In the genomic region with DNA sequence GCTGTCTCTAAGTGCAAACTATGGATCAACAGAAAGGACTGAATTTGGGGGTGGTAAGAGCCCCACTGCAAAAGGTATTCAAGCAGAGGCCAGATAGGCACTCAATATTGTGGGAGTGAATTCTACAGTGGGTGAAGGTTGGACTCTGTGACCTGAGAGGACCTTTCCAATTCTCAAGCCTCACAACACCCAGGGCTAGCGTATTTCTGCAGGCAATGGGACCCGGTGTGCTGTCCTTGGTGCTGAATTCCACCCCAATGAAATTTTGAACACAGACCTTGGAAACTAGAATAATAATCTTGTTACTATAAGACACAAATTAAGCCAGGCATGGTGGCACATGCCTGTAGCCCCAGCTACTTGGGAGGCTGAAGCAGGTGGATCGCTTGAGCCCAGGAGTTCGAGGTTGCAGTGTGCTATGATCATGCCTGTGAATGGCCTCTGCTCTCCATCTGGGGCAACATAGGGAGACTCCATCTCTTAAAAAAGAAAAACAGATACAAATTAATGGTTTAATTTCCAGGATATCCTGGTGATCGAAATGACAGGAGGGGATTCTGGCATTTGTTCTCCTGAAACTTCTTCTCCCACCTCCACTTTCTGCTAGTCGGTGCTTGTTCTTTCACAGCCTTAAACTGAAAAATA, we compare ENCODE assay signal across 11 cellular contexts.
DNase-seq lines count a peak whose midpoint lies in the region; ATAC-seq, FAIRE-seq and TF ChIP-seq lines count a peak whose summit lies in the region.
"Had no signal": no experiment of that assay in that cellular context is flagged by ENCODE, and none has a peak within 500 bp of the region (broad histone marks: within the 10 kb centered on the region; RNA-seq: fewer than 3 reads in every experiment).

No MANE protein-coding gene starts in this region.

- no peaks in the 10 kb centered on the region for H3K36me3 Mint-ChIP-seq in activated CD8-positive, alpha-beta T cell treated with anti-CD3 and anti-CD28 coated beads, Interleukin-2, amount 10 ng/mL, durations not matched to agents 7 days and 5 days (ENCODE audit: low read depth)
- no peaks in the 10 kb centered on the region for H3K36me3 Mint-ChIP-seq in natural killer cell
- H3K36me3 Mint-ChIP-seq: activated naive CD8-positive, alpha-beta T cell treated with anti-CD3 and anti-CD28 coated beads, Interleukin-2, amount 10 ng/mL, durations not matched to agents 7 days and 5 days had no signal

- no peaks in the 10 kb centered on the region for H3K9me3 Mint-ChIP-seq in activated CD8-positive, alpha-beta T cell treated with anti-CD3 and anti-CD28 coated beads, Interleukin-2, amount 10 ng/mL, durations not matched to agents 7 days and 5 days (ENCODE audit: insufficient read depth)
- no peaks in the 10 kb centered on the region for H3K9me3 Mint-ChIP-seq in natural killer cell
- H3K9me3 Mint-ChIP-seq: activated naive CD8-positive, alpha-beta T cell treated with anti-CD3 and anti-CD28 coated beads, Interleukin-2, amount 10 ng/mL, durations not matched to agents 7 days and 5 days had no signal

- no peaks in the 10 kb centered on the region for H3K79me2 ChIP-seq in DND-41 (ENCODE audit: insufficient read depth, low read length)

- H3K4me1 Mint-ChIP-seq in activated CD8-positive, alpha-beta T cell treated with anti-CD3 and anti-CD28 coated beads, Interleukin-2, amount 10 ng/mL, durations not matched to agents 7 days and 5 days (ENCODE audit: low read depth), result no peaks in the 10 kb centered on the region
- H3K4me1 Mint-ChIP-seq in natural killer cell, result no peaks in the 10 kb centered on the region

- H3K27me3 ChIP-seq in DND-41 (ENCODE audit: insufficient read depth, low read length, poor library complexity), result no peaks in the 10 kb centered on the region
- H3K27me3 ChIP-seq: right lobe of liver had no signal

- H3K4me3 Mint-ChIP-seq in activated CD8-positive, alpha-beta T cell treated with anti-CD3 and anti-CD28 coated beads, Interleukin-2, amount 10 ng/mL, durations not matched to agents 7 days and 5 days, result no peak overlapping the region
- H3K4me3 Mint-ChIP-seq in natural killer cell, result no peak overlapping the region
- H3K4me3 Mint-ChIP-seq: activated naive CD8-positive, alpha-beta T cell treated with anti-CD3 and anti-CD28 coated beads, Interleukin-2, amount 10 ng/mL, durations not matched to agents 7 days and 5 days had no signal

- no peak overlapping the region for H3K4me2 ChIP-seq in DND-41 (ENCODE audit: insufficient read depth, low read length)

- no peaks in the 10 kb centered on the region for H3K36me3 ChIP-seq in DND-41 (ENCODE audit: insufficient read depth, low read length)
- H3K36me3 ChIP-seq: right lobe of liver had no signal

- H3K27ac ChIP-seq in DND-41 (ENCODE audit: low read length), result no peak overlapping the region
- H3K27ac ChIP-seq: right lobe of liver had no signal

- intact Hi-C loops in natural killer cell (cut with micrococcal nuclease), result no loop called here

- DNase-seq in DND-41 (peak; percentile 45), HTR-8/SVneo (ENCODE audit: insufficient read length, low spot score) (peak; percentile 69), islet precursor cell (peak; percentile 72), natural killer cell (no peak)
- peak; percentile 56 for DNase-seq in activated CD8-positive, alpha-beta T cell treated with anti-CD3 and anti-CD28 coated beads, Interleukin-2, amount 10 ng/mL, durations not matched to agents 7 days and 5 days
- DNase-seq in activated CD8-positive, alpha-beta memory T cell treated with anti-CD3 and anti-CD28 coated beads for 24 hours, result no peak
- DNase-seq: activated naive CD8-positive, alpha-beta T cell treated with anti-CD3 and anti-CD28 coated beads, Interleukin-2, amount 10 ng/mL, durations not matched to agents 7 days and 5 days; NCI-H1092 treated with DMSO at 0.1 percent for 48 hours; right lobe of liver had no signal

- POLR2A ChIA-PET in activated CD8-positive, alpha-beta T cell treated with anti-CD3 and anti-CD28 coated beads, Interleukin-2, amount 10 ng/mL, durations not matched to agents 7 days and 5 days (lab: Charles Lee), result no interaction called here

- no peak overlapping the region for H3K9ac ChIP-seq in DND-41 (ENCODE audit: low read depth, low read length)

- no peaks in the 10 kb centered on the region for H4K20me1 ChIP-seq in DND-41 (ENCODE audit: insufficient read depth, low read length)

- no peak overlapping the region for H3K4me3 ChIP-seq in DND-41 (ENCODE audit: low read depth in 1 of 2, low read length in 2 of 2)
- H3K4me3 ChIP-seq: right lobe of liver had no signal

- ATAC-seq in DND-41 (ENCODE audit: insufficient read depth, low read depth) (0 out of 3 replicates have a peak, but pooled peaks have one; percentile 33), HG02798 (IDR thresholded peaks at IDR 0.05; ENCODE audit: poor library complexity, unreplicated experiment) (no peak), natural killer cell (no peak), HG02981 (IDR thresholded peaks at IDR 0.05; ENCODE audit: unreplicated experiment) (no peak)
- ATAC-seq in activated CD8-positive, alpha-beta T cell treated with anti-CD3 and anti-CD28 coated beads, Interleukin-2, amount 10 ng/mL, durations not matched to agents 7 days and 5 days, result no peak

- no peaks in the 10 kb centered on the region for H3K9me3 ChIP-seq in DND-41 (ENCODE audit: insufficient read depth, low read length, severe bottlenecking)
- H3K9me3 ChIP-seq: right lobe of liver had no signal

- FAIRE-seq in HTR-8/SVneo (lab: Jason Lieb, UNC), result no peak

- H3K4me1 ChIP-seq in DND-41 (ENCODE audit: insufficient read depth, low read length), result no peaks in the 10 kb centered on the region
- H3K4me1 ChIP-seq: right lobe of liver had no signal

- no peak overlapping the region for H3K27ac Mint-ChIP-seq in activated CD8-positive, alpha-beta T cell treated with anti-CD3 and anti-CD28 coated beads, Interleukin-2, amount 10 ng/mL, durations not matched to agents 7 days and 5 days
- no peak overlapping the region for H3K27ac Mint-ChIP-seq in natural killer cell
- H3K27ac Mint-ChIP-seq: activated naive CD8-positive, alpha-beta T cell treated with anti-CD3 and anti-CD28 coated beads, Interleukin-2, amount 10 ng/mL, durations not matched to agents 7 days and 5 days had no signal

- no peak overlapping the region for H2AFZ ChIP-seq in DND-41 (ENCODE audit: low read depth, low read length)

- peaks cover 11% of the 10 kb centered on the region for H3K27me3 Mint-ChIP-seq in activated CD8-positive, alpha-beta T cell treated with anti-CD3 and anti-CD28 coated beads, Interleukin-2, amount 10 ng/mL, durations not matched to agents 7 days and 5 days (ENCODE audit: low read depth)
- peaks cover 13 to 17% of the 10 kb centered on the region in 2 donors for H3K27me3 Mint-ChIP-seq in natural killer cell (ENCODE audit: low read depth in 2 of 2)

- CTCF ChIA-PET in activated CD8-positive, alpha-beta T cell treated with anti-CD3 and anti-CD28 coated beads, Interleukin-2, amount 10 ng/mL, durations not matched to agents 7 days and 5 days (lab: Charles Lee), result no interaction called here

- TF ChIP-seq CTCF in DND-41 (IDR thresholded peaks at IDR 0.05; ENCODE audit: borderline replicate concordance, extremely low read depth, low read length, poor library complexity, severe bottlenecking) (no peak), natural killer cell (IDR thresholded peaks at IDR 0.05) (no peak)

Comparison
In these comparisons a context has a peak if more than half of its experiments do, and no peak if none do; other contexts are left out.
1. DNase-seq: peak in DND-41 (single experiment), HTR-8/SVneo (single experiment), activated CD8-positive, alpha-beta T cell treated with anti-CD3 and anti-CD28 coated beads, Interleukin-2, amount 10 ng/mL, durations not matched to agents 7 days and 5 days (single experiment) and islet precursor cell (single experiment); none in natural killer cell (single experiment) and activated CD8-positive, alpha-beta memory T cell treated with anti-CD3 and anti-CD28 coated beads for 24 hours (single experiment).